14 cellular contexts compared by ENCODE assay signal in the genomic region with DNA sequence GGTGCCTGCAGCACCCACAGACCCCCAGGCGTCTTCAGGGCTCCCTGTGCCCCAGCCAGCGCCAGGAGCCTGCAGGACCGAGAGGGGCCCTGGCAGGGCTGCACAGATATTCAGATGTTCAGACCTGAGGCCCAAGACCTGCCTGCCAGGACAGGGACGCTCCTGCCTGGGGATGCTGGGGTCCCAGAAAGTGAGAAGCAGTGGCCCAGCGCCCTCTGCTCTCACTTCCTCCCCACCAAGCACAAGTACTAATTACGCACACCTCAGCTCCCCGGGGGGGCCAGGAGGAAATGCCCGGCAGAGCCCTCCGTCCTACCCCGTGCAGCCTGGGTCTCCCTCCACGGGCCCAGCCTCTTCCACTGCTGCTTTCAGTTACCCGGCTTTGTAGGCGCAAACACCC. TPM values are rescaled to one million over a fixed set of nuclear protein-coding genes. Genes with fewer than 3 reads are reported as not detected.
A peak's percentile ranks its signal among the peaks of the same experiment; 100 is the strongest.
DNase-seq lines count a peak whose midpoint lies in the region; ATAC-seq, FAIRE-seq and TF ChIP-seq lines count a peak whose summit lies in the region.
"Had no signal": no experiment of that assay in that cellular context is flagged by ENCODE, and none has a peak within 500 bp of the region (broad histone marks: within the 10 kb centered on the region; RNA-seq: fewer than 3 reads in every experiment).

No MANE protein-coding gene starts in this region.

- H3K4me2 ChIP-seq in BLaER1 treated with 17β-estradiol and CSF1 and Interleukin-3, amounts not matched to agents 10 nM and 100 nM: peak overlapping the region; percentile 92 to 100 (median 99)

- TF ChIP-seq POLR2A in GM19099 (IDR thresholded peaks at IDR 0.05; ENCODE audit: extremely low read depth, insufficient read length, low read depth) (peak; percentile 47), suprapubic skin (IDR thresholded peaks at IDR 0.05) (no peak)

- peaks cover 64 to 100% (median 87%) of the 10 kb centered on the region in 10 experiments for H3K4me1 ChIP-seq in BLaER1 treated with 17β-estradiol and CSF1 and Interleukin-3, amounts not matched to agents 10 nM and 100 nM
- peaks cover 0 to 1% of the 10 kb centered on the region in 2 donors for H3K4me1 ChIP-seq in small intestine (ENCODE audit: control insufficient read depth in 2 of 2, insufficient read depth in 1 of 2, low read depth in 1 of 2, low read length in 1 of 2)
- peaks cover 12% of the 10 kb centered on the region for H3K4me1 ChIP-seq in suprapubic skin

- no peak overlapping the region for H3K4me3 Mint-ChIP-seq in T-helper 17 cell

- H3K4me3 ChIP-seq in BLaER1 treated with 17β-estradiol and CSF1 and Interleukin-3, amounts not matched to agents 10 nM and 100 nM: peak overlapping the region; percentile 17 to 63 (median 52); a peak in 18 of 20 replicates
- H3K4me3 ChIP-seq in small intestine (ENCODE audit: low read depth in 1 of 2, low read length in 2 of 2) (no peak overlapping the region), suprapubic skin (no peak overlapping the region)
- H3K4me3 ChIP-seq: lower lobe of right lung, prostate gland had no signal

- H3K9me3 ChIP-seq in BLaER1 treated with 17β-estradiol and CSF1 and Interleukin-3, amounts not matched to agents 10 nM and 100 nM (replicated peaks in 1 of 11): peaks cover 0 to 6% (median under 1%) of the 10 kb centered on the region in 11 experiments; a peak in 8 of 22 replicates
- H3K9me3 ChIP-seq in T-helper 17 cell (ENCODE audit: control insufficient read depth, low read length, poor library complexity, severe bottlenecking): no peaks in the 10 kb centered on the region
- no peaks in the 10 kb centered on the region for H3K9me3 ChIP-seq in small intestine (ENCODE audit: control insufficient read depth, low read depth)
- H3K9me3 ChIP-seq in suprapubic skin: no peaks in the 10 kb centered on the region
- H3K9me3 ChIP-seq: lower lobe of right lung, prostate gland had no signal

- TF ChIP-seq EP300 in suprapubic skin (IDR thresholded peaks at IDR 0.05): no peak

- peaks cover 0 to 14% (median 0%) of the 10 kb centered on the region in 11 experiments; a peak in 3 of 22 replicates for H3K27me3 ChIP-seq in BLaER1 treated with 17β-estradiol and CSF1 and Interleukin-3, amounts not matched to agents 10 nM and 100 nM
- H3K27me3 ChIP-seq in small intestine (ENCODE audit: control insufficient read depth in 2 of 2, insufficient read depth in 2 of 2, low read length in 2 of 2): peaks cover 0 to 2% of the 10 kb centered on the region in 2 donors
- H3K27me3 ChIP-seq in suprapubic skin: peaks cover 22% of the 10 kb centered on the region

- WGBS in small intestine, 3 donors: 64 to 81% (median 69%) methylated on average over 13 of the region's 13 CpGs
- 57% methylated on average over 10 of the region's 13 CpGs for WGBS in suprapubic skin

- H3K27me3 Mint-ChIP-seq in T-helper 17 cell: peaks cover 28% of the 10 kb centered on the region

- no peak for FAIRE-seq in small intestine (lab: Jason Lieb, UNC)
- FAIRE-seq in D721Med (lab: Jason Lieb, UNC): no peak

- H3K36me3 Mint-ChIP-seq in T-helper 17 cell (ENCODE audit: low read depth): peaks cover 3% of the 10 kb centered on the region

- peak overlapping the region in 10 of 11 experiments; percentile 28 to 89 (median 77); a peak in 18 of 22 replicates for H3K27ac ChIP-seq in BLaER1 treated with 17β-estradiol and CSF1 and Interleukin-3, amounts not matched to agents 10 nM and 100 nM
- H3K27ac ChIP-seq in small intestine (ENCODE audit: low read depth in 1 of 2, low read length in 1 of 2) (no peak overlapping the region), suprapubic skin (no peak overlapping the region)
- H3K27ac ChIP-seq: lower lobe of right lung, prostate gland had no signal

- ATAC-seq in HG03064 (IDR thresholded peaks at IDR 0.05; ENCODE audit: low read depth, unreplicated experiment) (peak; percentile 41), T-helper 17 cell (peak; percentile 22)

- H3K4me1 Mint-ChIP-seq in T-helper 17 cell: peaks cover 21% of the 10 kb centered on the region

- peak overlapping the region; percentile 9 to 85 (median 59); a peak in 20 of 22 replicates for H3K9ac ChIP-seq in BLaER1 treated with 17β-estradiol and CSF1 and Interleukin-3, amounts not matched to agents 10 nM and 100 nM

- H4K20me1 ChIP-seq in BLaER1 treated with 17β-estradiol and CSF1 and Interleukin-3, amounts not matched to agents 10 nM and 100 nM: peaks cover 0 to 7% (median 0%) of the 10 kb centered on the region in 11 experiments; a peak in 2 of 22 replicates

- peak overlapping the region; percentile 57 for H3K27ac Mint-ChIP-seq in T-helper 17 cell

- TF ChIP-seq CTCF in suprapubic skin (IDR thresholded peaks at IDR 0.05) (no peak), D721Med (IDR thresholded peaks at IDR 0.05; ENCODE audit: insufficient read depth, missing control alignments) (no peak)

- DNase-seq in T-helper 17 cell: no peak
- DNase-seq in small intestine: no peak
- DNase-seq in suprapubic skin (ENCODE audit: low spot score in 2 of 2): no peak
- DNase-seq in activated naive CD4-positive, alpha-beta T cell (lab: John Stamatoyannopoulos, UW): no peak
- no peak for DNase-seq in D721Med (ENCODE audit: insufficient read length, low spot score)
- DNase-seq: activated CD4-positive, alpha-beta T cell treated with anti-CD3 and anti-CD28 coated beads, Interleukin-2, amount 50 U/mL, for 4 hours; lower lobe of right lung; NCI-H526; stimulated activated CD4-positive, alpha-beta T cell treated with anti-CD3 and anti-CD28 coated beads, Interleukin-2, amount 100 ng/mL, for 48 hours had no signal

- no peaks in the 10 kb centered on the region for H3K36me3 ChIP-seq in BLaER1 treated with 17β-estradiol and CSF1 and Interleukin-3, amounts not matched to agents 10 nM and 100 nM
- H3K36me3 ChIP-seq in small intestine (ENCODE audit: control insufficient read depth in 2 of 2, insufficient read depth in 2 of 2, low read length in 2 of 2) (no peaks in the 10 kb centered on the region), suprapubic skin (no peaks in the 10 kb centered on the region)
- H3K36me3 ChIP-seq: lower lobe of right lung, prostate gland had no signal

RNA-seq across cellular contexts. Expression of gene INF2, which starts 28.8 kb away (rescaled TPM):
- total RNA-seq in T-helper 17 cell (10 to 100 TPM; 61.0 to 76.1 TPM), suprapubic skin (100 to 1,000 TPM in 1 of 4 donors, 10 to 100 TPM in 3; 52.1 to 126 (median 81.8) TPM)
- polyA plus RNA-seq in small intestine: 100 to 1,000 TPM in 2 of 3 donors, 10 to 100 TPM in 1; 76.6 to 364 (median 317) TPM

RNA-seq across cellular contexts. Expression of gene TMEM179, which starts 56.0 kb away (rescaled TPM):
- not detected for total RNA-seq in T-helper 17 cell
- polyA plus RNA-seq in small intestine: 10 to 100 TPM in 1 of 3 donors, not detected in 2; 11.2 TPM
- total RNA-seq in suprapubic skin: not detected
- total RNA-seq: LHCN-M2, lower lobe of right lung had no signal

Comparison
In these comparisons a context has a peak if more than half of its experiments do, and no peak if none do; other contexts are left out.
1. H3K27ac ChIP-seq: peak in BLaER1 treated with 17β-estradiol and CSF1 and Interleukin-3, amounts not matched to agents 10 nM and 100 nM (10 of 11); none in small intestine (0 of 2) and suprapubic skin (single experiment).
2. H3K4me3 ChIP-seq: peak in BLaER1 treated with 17β-estradiol and CSF1 and Interleukin-3, amounts not matched to agents 10 nM and 100 nM (10 of 10); none in small intestine (0 of 2) and suprapubic skin (single experiment).